In the genomic region with DNA sequence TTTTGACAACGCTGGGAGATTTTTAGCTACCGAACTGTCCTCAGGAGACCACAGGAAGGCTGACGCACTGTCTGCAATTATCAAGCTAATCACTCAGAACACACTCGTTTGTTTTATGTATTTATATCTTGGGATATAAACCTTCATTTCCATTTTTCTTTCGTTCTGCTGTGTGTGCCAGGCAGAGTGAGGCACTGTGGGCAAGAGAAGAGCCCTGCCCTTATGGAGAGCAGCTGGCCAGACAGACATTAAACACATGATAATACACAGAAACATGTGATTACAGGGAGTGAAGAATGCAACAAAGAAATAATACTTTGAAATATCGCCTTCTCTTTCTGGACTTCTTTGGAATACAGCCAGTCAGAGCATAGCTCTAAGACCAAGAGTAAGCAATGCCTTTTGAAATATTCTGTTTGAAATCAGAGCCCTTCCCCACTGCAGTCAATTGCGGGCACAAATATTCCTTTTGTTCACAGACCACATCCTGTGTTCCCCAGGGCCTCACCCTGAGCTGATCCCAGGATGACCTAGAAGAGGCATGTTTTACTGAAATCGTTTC, we compare ENCODE assay signal across 9 cellular contexts.
DNase-seq lines count a peak whose midpoint lies in the region; ATAC-seq and TF ChIP-seq lines count a peak whose summit lies in the region.
"Had no signal": no experiment of that assay in that cellular context is flagged by ENCODE, and none has a peak within 500 bp of the region (broad histone marks: within the 10 kb centered on the region; RNA-seq: fewer than 3 reads in every experiment).

No MANE protein-coding gene starts in this region.

- no peak for ATAC-seq in Panc1
- ATAC-seq in activated T-cell treated with anti-CD3 and anti-CD28 coated beads, Interleukin-2, amount 50 U/mL, for 4 hours = no peak

- POLR2A ChIA-PET in Panc1 (lab: Charles Lee) = interaction anchor here (0.6 to 1.0 kb wide), 4 partner anchors 12 to 30 kb away, joined by 3 read pairs; no protein-coding TSS in a partner anchor

- H3K27me3 ChIP-seq in Panc1 (ENCODE audit: control insufficient read depth, insufficient read depth, low read length) = no peaks in the 10 kb centered on the region

- in situ Hi-C loops in Panc1 (cut with HindIII; ENCODE audit: low pct_unique_long_range_greater_than_20kb, low sequenced_read_pairs) = no loop called here

- DNase-seq in DMS79 treated with DMSO at 0.1 percent for 48 hours (lab: John Stamatoyannopoulos, UW) (peak; percentile 23), DMS79 (lab: John Stamatoyannopoulos, UW) (no peak), Panc1 (ENCODE audit: low read depth, low spot score) (no peak), fibroblast of pulmonary artery (ENCODE audit: low read depth) (peak; percentile 44), smooth muscle cell of the brain vasculature (ENCODE audit: low read depth, low spot score) (peak; percentile 82), GM19238 (ENCODE audit: insufficient read length, low spot score) (no peak)
- DNase-seq in activated naive CD4-positive, alpha-beta T cell treated with anti-CD3 and anti-CD28 coated beads for 36 hours = no peak
- no peak for DNase-seq in activated T-cell treated with anti-CD3 and anti-CD28 coated beads, Interleukin-2, amount 50 U/mL, for 4 hours
- DNase-seq: kidney glomerular epithelial cell had no signal

- no peak for TF ChIP-seq CTCF in Panc1 (IDR thresholded peaks at IDR 0.05)
- TF ChIP-seq CTCF in fibroblast of pulmonary artery (IDR thresholded peaks at IDR 0.05; ENCODE audit: low read length, missing control alignments) = no peak

- CTCF ChIA-PET in Panc1 (lab: Charles Lee) = no interaction called here
- CTCF ChIA-PET in activated naive CD4-positive, alpha-beta T cell treated with anti-CD3 and anti-CD28 coated beads for 36 hours (lab: Charles Lee) = no interaction called here

- H3K27me3 Mint-ChIP-seq in activated naive CD4-positive, alpha-beta T cell treated with anti-CD3 and anti-CD28 coated beads for 36 hours (ENCODE audit: low read depth) = peaks cover 70% of the 10 kb centered on the region
- peaks cover 66% of the 10 kb centered on the region for H3K27me3 Mint-ChIP-seq in activated T-cell treated with anti-CD3 and anti-CD28 coated beads, Interleukin-2, amount 50 U/mL, for 4 hours (ENCODE audit: low read depth)

- H3K27ac ChIP-seq in Panc1 (ENCODE audit: low read length) = 0 out of 2 replicates have a peak overlapping the region, but pooled peaks have one; percentile 12

- peaks cover 4% of the 10 kb centered on the region; the same call in 1 of the 2 replicates for H3K4me1 ChIP-seq in Panc1 (ENCODE audit: control insufficient read depth, insufficient read depth, low read length)

- no peaks in the 10 kb centered on the region for H3K9me3 Mint-ChIP-seq in activated naive CD4-positive, alpha-beta T cell treated with anti-CD3 and anti-CD28 coated beads for 36 hours
- peaks cover 1% of the 10 kb centered on the region for H3K9me3 Mint-ChIP-seq in activated T-cell treated with anti-CD3 and anti-CD28 coated beads, Interleukin-2, amount 50 U/mL, for 4 hours

- H3K4me3 Mint-ChIP-seq in activated naive CD4-positive, alpha-beta T cell treated with anti-CD3 and anti-CD28 coated beads for 36 hours = no peak overlapping the region
- no peak overlapping the region for H3K4me3 Mint-ChIP-seq in activated T-cell treated with anti-CD3 and anti-CD28 coated beads, Interleukin-2, amount 50 U/mL, for 4 hours

- intact Hi-C loops in Panc1 (cut with micrococcal nuclease; ENCODE audit: unreplicated experiment) = no loop called here
- intact Hi-C loops in activated naive CD4-positive, alpha-beta T cell treated with anti-CD3 and anti-CD28 coated beads for 36 hours (cut with micrococcal nuclease) = no loop called here

- BruUV-seq in Panc1 (replicated peaks; lab: Mats Ljungman, UMichigan) = no TSS peak

- H3K4me1 Mint-ChIP-seq in activated naive CD4-positive, alpha-beta T cell treated with anti-CD3 and anti-CD28 coated beads for 36 hours (ENCODE audit: low read depth) = peaks cover 18% of the 10 kb centered on the region
- peaks cover 8% of the 10 kb centered on the region for H3K4me1 Mint-ChIP-seq in activated T-cell treated with anti-CD3 and anti-CD28 coated beads, Interleukin-2, amount 50 U/mL, for 4 hours (ENCODE audit: low read depth)

- H3K36me3 Mint-ChIP-seq in activated naive CD4-positive, alpha-beta T cell treated with anti-CD3 and anti-CD28 coated beads for 36 hours (ENCODE audit: low read depth) = no peaks in the 10 kb centered on the region
- H3K36me3 Mint-ChIP-seq in activated T-cell treated with anti-CD3 and anti-CD28 coated beads, Interleukin-2, amount 50 U/mL, for 4 hours (ENCODE audit: insufficient read depth) = no peaks in the 10 kb centered on the region

- H3K36me3 ChIP-seq in Panc1 (ENCODE audit: control insufficient read depth, insufficient read depth, low read length) = no peaks in the 10 kb centered on the region

- H3K9me3 ChIP-seq in Panc1 (ENCODE audit: control insufficient read depth, insufficient read depth, low read depth, low read length) = no peaks in the 10 kb centered on the region; the same call in 1 of the 2 replicates

- no peak overlapping the region for H3K27ac Mint-ChIP-seq in activated naive CD4-positive, alpha-beta T cell treated with anti-CD3 and anti-CD28 coated beads for 36 hours

- peak overlapping the region in 1 of 2 experiments; percentile 5; a peak in 1 of 4 replicates for H3K4me3 ChIP-seq in Panc1 (ENCODE audit: low read depth in 2 of 2, low read length in 2 of 2)
- H3K4me3 ChIP-seq in fibroblast of pulmonary artery (replicated peaks; ENCODE audit: low read depth, low read length) = no peak overlapping the region

Comparison
In these comparisons a context has a peak if more than half of its experiments do, and no peak if none do; other contexts are left out.
1. DNase-seq: peak in DMS79 treated with DMSO at 0.1 percent for 48 hours (single experiment), fibroblast of pulmonary artery (single experiment) and smooth muscle cell of the brain vasculature (single experiment); none in DMS79 (single experiment), Panc1 (single experiment), activated naive CD4-positive, alpha-beta T cell treated with anti-CD3 and anti-CD28 coated beads for 36 hours (single experiment), GM19238 (single experiment) and activated T-cell treated with anti-CD3 and anti-CD28 coated beads, Interleukin-2, amount 50 U/mL, for 4 hours (single experiment).